9 cellular contexts compared by ENCODE assay signal in the genomic region with DNA sequence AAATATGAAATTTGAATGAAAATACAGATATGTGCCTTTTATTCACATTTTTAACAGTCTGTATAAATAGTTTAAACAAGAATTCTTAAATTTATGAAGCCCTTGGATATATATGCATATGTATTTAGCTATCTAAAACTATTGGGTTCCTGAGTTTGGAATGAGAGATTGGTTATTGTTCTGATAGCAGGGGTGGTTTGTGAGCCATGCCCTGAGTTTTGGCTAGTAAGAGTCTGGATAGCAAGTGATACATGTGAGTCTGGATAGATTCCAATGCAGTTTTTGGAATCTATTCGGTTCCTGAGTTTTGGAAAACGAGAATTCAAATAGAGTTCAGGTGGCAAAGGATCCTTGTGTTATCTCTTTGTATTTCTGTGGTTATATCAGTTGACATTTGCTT. TPM values are rescaled to one million over a fixed set of nuclear protein-coding genes. Genes with fewer than 3 reads are reported as not detected.
A peak's percentile ranks its signal among the peaks of the same experiment; 100 is the strongest.
DNase-seq lines count a peak whose midpoint lies in the region; ATAC-seq and TF ChIP-seq lines count a peak whose summit lies in the region.
"Had no signal": no experiment of that assay in that cellular context is flagged by ENCODE, and none has a peak within 500 bp of the region (broad histone marks: within the 10 kb centered on the region; RNA-seq: fewer than 3 reads in every experiment).

No MANE protein-coding gene starts in this region.

- H3K36me3 ChIP-seq in HEK293 (ENCODE audit: control insufficient read depth in 2 of 2, insufficient read depth in 1 of 2, low read length in 2 of 2), result no peaks in the 10 kb centered on the region

- POLR2A ChIA-PET in AG04450 (lab: Yijun Ruan, JAX) (no interaction called here), HEK293 (lab: Yijun Ruan, JAX) (no interaction called here)

- H3K27me3 ChIP-seq in AG04450 (ENCODE audit: control insufficient read depth, insufficient read depth, low read length), result no peaks in the 10 kb centered on the region

- no peaks in the 10 kb centered on the region for H3K27me3 Mint-ChIP-seq in memory B cell

- in situ Hi-C loops in astrocyte of the spinal cord (cut with HindIII; ENCODE audit: low sequenced_read_pairs), result no loop called here
- in situ Hi-C loops in GM13977 (cut with MboI; ENCODE audit: low pct_unique_long_range_greater_than_20kb, low sequenced_read_pairs, unreplicated experiment), result no loop called here

- peak overlapping the region; percentile 48 for H3K4me3 Mint-ChIP-seq in memory B cell

- TF ChIP-seq CTCF in AG04450 (IDR thresholded peaks at IDR 0.05; ENCODE audit: low read depth, low read length), result no peak
- TF ChIP-seq CTCF in HEK293 (tag by site-specific recombination; IDR thresholded peaks at IDR 0.05), result no peak
- no peak for TF ChIP-seq CTCF in astrocyte of the spinal cord (IDR thresholded peaks at IDR 0.05; ENCODE audit: low read depth, low read length)
- no peak for TF ChIP-seq CTCF in GM13977 (IDR thresholded peaks at IDR 0.05; ENCODE audit: extremely low read depth, insufficient read depth, missing control alignments)

- H3K4me1 ChIP-seq in HEK293 (ENCODE audit: control insufficient read depth, insufficient read depth, low read length), result 0 out of 2 replicates have a peak, but pooled peaks cover 3% of the 10 kb centered on the region

- CTCF ChIA-PET in AG04450 (lab: Charles Lee) (no interaction called here), HEK293 (lab: Yijun Ruan, JAX) (no interaction called here)

- no peak overlapping the region for H3K27ac ChIP-seq in AG04450 (ENCODE audit: low read depth, low read length)
- no peak overlapping the region for H3K27ac ChIP-seq in HEK293 (ENCODE audit: extremely low read depth, low read depth, low read length)

- H3K4me1 Mint-ChIP-seq in memory B cell, result peaks cover 47% of the 10 kb centered on the region

- DNase-seq in AG04450 (ENCODE audit: low read depth, low spot score) (no peak), astrocyte of the spinal cord (ENCODE audit: low read depth, low spot score) (no peak), memory B cell (ENCODE audit: low spot score in 2 of 2) (no peak), inferior parietal cortex (ENCODE audit: extremely low spot score) (no peak), GM13977 (ENCODE audit: low spot score) (no peak), epidermal melanocyte (ENCODE audit: insufficient read length, low spot score) (no peak), superior temporal gyrus (ENCODE audit: extremely low spot score) (no peak)
- DNase-seq: activated CD4-positive, CD25-positive, alpha-beta regulatory T cell had no signal

- no peak for ATAC-seq in memory B cell (ENCODE audit: low read depth)

- H3K27ac Mint-ChIP-seq in memory B cell, result no peak overlapping the region

- H3K36me3 Mint-ChIP-seq in memory B cell, result peaks cover 4% of the 10 kb centered on the region

- H3K4me3 ChIP-seq in AG04450 (ENCODE audit: low read depth, low read length) (peak overlapping the region; percentile 90), HEK293 (ENCODE audit: low read depth, low read length) (peak overlapping the region; percentile 88), astrocyte of the spinal cord (ENCODE audit: low read depth, low read length) (peak overlapping the region; percentile 28)

- no peaks in the 10 kb centered on the region for H3K9me3 Mint-ChIP-seq in memory B cell

- no peaks in the 10 kb centered on the region for H3K9me3 ChIP-seq in AG04450 (ENCODE audit: control insufficient read depth, insufficient read depth, low read length)
- H3K9me3 ChIP-seq in HEK293 (ENCODE audit: control insufficient read depth, insufficient read depth, low read depth, low read length), result no peaks in the 10 kb centered on the region

TF ChIP-seq in HEK293, 187 proteins besides CTCF, POLR2A, EP300 and RAD21:
- TF ChIP-seq ZNF658 (tag by site-specific recombination; IDR thresholded peaks at IDR 0.05) (no peak), PRDM1 (tag by site-specific recombination; IDR thresholded peaks at IDR 0.05) (peak; percentile 22; the same call in 1 of the 2 replicates)

RNA-seq across cellular contexts. Expression of gene MAN1A2, which starts 2.8 kb away (rescaled TPM):
- polyA plus RNA-seq in AG04450 (2011; rRNA removed), result 37.2 and 40.7 TPM in 2 replicates
- polyA minus RNA-seq in AG04450 (2011; rRNA and poly(A)+ RNA removed), result 46.9 and 64.2 TPM in 2 replicates

Comparison
In these comparisons a context has a peak if more than half of its experiments do, and no peak if none do; other contexts are left out.
1. H3K4me3 ChIP-seq: peak in every context shown above with its lines; median percentile 90 in AG04450; 88 in HEK293; 28 in astrocyte of the spinal cord.